ENCODE assay signal across 8 cellular contexts in the genomic region with DNA sequence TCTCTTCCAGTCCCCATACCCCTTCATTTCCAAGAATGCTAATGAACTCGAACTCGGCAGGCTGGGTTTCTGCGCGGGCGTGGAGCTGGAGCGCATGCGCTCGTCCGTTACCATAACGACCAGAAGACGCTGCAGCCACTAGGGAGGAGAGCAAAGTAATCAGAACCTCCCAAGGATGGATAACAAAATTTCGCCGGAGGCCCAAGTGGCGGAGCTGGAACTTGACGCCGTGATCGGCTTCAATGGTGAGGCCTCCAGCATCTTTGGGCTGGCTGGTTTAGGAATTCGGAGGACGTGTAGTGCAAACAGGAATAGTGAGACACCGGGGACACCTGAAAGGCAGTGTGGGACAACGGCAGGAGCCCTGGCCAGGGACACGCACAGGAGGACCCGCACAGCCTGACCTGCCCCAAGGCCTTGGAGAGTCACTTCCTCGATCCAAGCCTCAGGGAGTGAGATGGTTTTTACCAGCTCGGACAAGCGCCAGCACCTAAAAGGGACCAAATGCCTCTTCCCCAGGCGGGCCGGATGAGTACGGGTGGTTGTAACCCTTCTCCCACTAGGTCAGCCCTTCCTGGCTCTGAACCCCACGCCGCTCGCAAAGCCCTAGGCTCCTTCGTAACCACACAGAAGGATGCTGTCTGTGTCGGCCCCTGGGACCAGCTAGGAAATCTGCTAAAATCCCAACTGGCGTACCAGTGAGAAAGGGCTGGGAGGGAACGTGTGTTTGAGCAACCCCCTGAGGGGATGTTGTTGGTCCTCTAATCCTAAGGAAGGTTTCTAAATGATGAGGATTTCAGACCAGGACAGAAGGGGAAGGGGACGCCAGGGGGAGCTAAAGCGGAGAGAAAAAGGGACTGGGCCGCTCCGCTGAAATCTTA.
A peak's percentile ranks its signal among the peaks of the same experiment; 100 is the strongest.
DNase-seq lines count a peak whose midpoint lies in the region; ATAC-seq, FAIRE-seq and TF ChIP-seq lines count a peak whose summit lies in the region.

A gene with protein sequence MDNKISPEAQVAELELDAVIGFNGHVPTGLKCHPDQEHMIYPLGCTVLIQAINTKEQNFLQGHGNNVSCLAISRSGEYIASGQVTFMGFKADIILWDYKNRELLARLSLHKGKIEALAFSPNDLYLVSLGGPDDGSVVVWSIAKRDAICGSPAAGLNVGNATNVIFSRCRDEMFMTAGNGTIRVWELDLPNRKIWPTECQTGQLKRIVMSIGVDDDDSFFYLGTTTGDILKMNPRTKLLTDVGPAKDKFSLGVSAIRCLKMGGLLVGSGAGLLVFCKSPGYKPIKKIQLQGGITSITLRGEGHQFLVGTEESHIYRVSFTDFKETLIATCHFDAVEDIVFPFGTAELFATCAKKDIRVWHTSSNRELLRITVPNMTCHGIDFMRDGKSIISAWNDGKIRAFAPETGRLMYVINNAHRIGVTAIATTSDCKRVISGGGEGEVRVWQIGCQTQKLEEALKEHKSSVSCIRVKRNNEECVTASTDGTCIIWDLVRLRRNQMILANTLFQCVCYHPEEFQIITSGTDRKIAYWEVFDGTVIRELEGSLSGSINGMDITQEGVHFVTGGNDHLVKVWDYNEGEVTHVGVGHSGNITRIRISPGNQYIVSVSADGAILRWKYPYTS (plus strand): TSS at position 122 of the 881 bp plus-strand sequence. CDS start 54 bp downstream, at position 176.

- peak; percentile 72 for DNase-seq in MM.1S
- peak; percentile 64 for DNase-seq in T-helper 9 cell
- DNase-seq in astrocyte of the cerebellum (ENCODE audit: low read depth) = peak; percentile 54
- DNase-seq in hepatic stellate cell (ENCODE audit: low spot score) = peak; percentile 84
- peak; percentile 56 for DNase-seq in urothelium cell line (ENCODE audit: low spot score)

- H3K4me2 ChIP-seq in MM.1S (ENCODE audit: low read depth, low read length) = peak within 1 kb of the TSS; percentile 99

- H3K27ac ChIP-seq in ACC112 (ENCODE audit: low read depth, low read length) (no peak within 1 kb of the TSS), MM.1S (ENCODE audit: low read length) (no peak within 1 kb of the TSS), rectal smooth muscle tissue (ENCODE audit: low read depth, low read length) (no peak within 1 kb of the TSS)

- peak; percentile 45 for ATAC-seq in GM18858 (IDR thresholded peaks at IDR 0.05; ENCODE audit: unreplicated experiment)

- no peaks in the 10 kb centered on the region for H3K9me3 ChIP-seq in MM.1S (replicated peaks; ENCODE audit: insufficient read depth, low read length)

- H3K9me2 ChIP-seq in MM.1S (replicated peaks; ENCODE audit: insufficient read depth, low read length) = no peaks in the 10 kb centered on the region

- H4K20me1 ChIP-seq in MM.1S (ENCODE audit: insufficient read depth, low read length) = no peaks in the 10 kb centered on the region

- H2AFZ ChIP-seq in ACC112 (ENCODE audit: low read length, unreplicated experiment) = peak within 1 kb of the TSS; percentile 97
- peak within 1 kb of the TSS; percentile 97 for H2AFZ ChIP-seq in MM.1S (ENCODE audit: low read length)

- no peaks in the 10 kb centered on the region for H3K27me3 ChIP-seq in ACC112 (ENCODE audit: insufficient read depth, low read length)
- H3K27me3 ChIP-seq in MM.1S (replicated peaks; ENCODE audit: insufficient read depth, low read length) = no peaks in the 10 kb centered on the region
- no peaks in the 10 kb centered on the region for H3K27me3 ChIP-seq in rectal smooth muscle tissue (ENCODE audit: control insufficient read depth, insufficient read depth, low read length)

- H3K79me2 ChIP-seq in ACC112 (ENCODE audit: control insufficient read depth, insufficient read depth, low read length, unreplicated experiment) (peaks cover 10% of the 10 kb centered on the region), MM.1S (ENCODE audit: low read length) (peaks cover 11% of the 10 kb centered on the region; the same call in 1 of the 2 replicates)

- H3K4me1 ChIP-seq in ACC112 (ENCODE audit: control insufficient read depth, insufficient read depth, low read length, unreplicated experiment) = peaks cover 8% of the 10 kb centered on the region
- no peaks in the 10 kb centered on the region for H3K4me1 ChIP-seq in MM.1S (ENCODE audit: low read length)
- peaks cover 6% of the 10 kb centered on the region for H3K4me1 ChIP-seq in rectal smooth muscle tissue (ENCODE audit: control insufficient read depth, insufficient read depth, low read length)

- TF ChIP-seq CTCF in MM.1S (IDR thresholded peaks at IDR 0.05; ENCODE audit: low read length) (peak; percentile 68), astrocyte of the cerebellum (IDR thresholded peaks at IDR 0.05; ENCODE audit: low read depth, low read length, missing control alignments) (peak; percentile 90)

- H3K9ac ChIP-seq in MM.1S (ENCODE audit: low read length) = peak within 1 kb of the TSS; percentile 68
- H3K9ac ChIP-seq in rectal smooth muscle tissue (ENCODE audit: low read length) = no peak within 1 kb of the TSS

- peak within 1 kb of the TSS; percentile 92 for H3K4me3 ChIP-seq in ACC112 (ENCODE audit: low read depth, low read length)
- H3K4me3 ChIP-seq in MM.1S (ENCODE audit: low read length) = peak within 1 kb of the TSS; percentile 93
- H3K4me3 ChIP-seq in astrocyte of the cerebellum (ENCODE audit: low read depth, low read length) = peak within 1 kb of the TSS; percentile 97
- peak within 1 kb of the TSS; percentile 80 for H3K4me3 ChIP-seq in rectal smooth muscle tissue (ENCODE audit: low read length)

- no peak for FAIRE-seq in urothelium cell line (lab: Jason Lieb, UNC)

- in situ Hi-C loops in astrocyte of the cerebellum (cut with HindIII; ENCODE audit: low sequenced_read_pairs) = no loop called here

- H3F3A ChIP-seq in MM.1S (ENCODE audit: insufficient read depth, low read length) = peaks cover 7% of the 10 kb centered on the region; the same call in 1 of the 2 replicates

- H3K36me3 ChIP-seq in ACC112 (ENCODE audit: insufficient read depth, low read length) (no peaks in the 10 kb centered on the region), MM.1S (replicated peaks; ENCODE audit: insufficient read depth, low read length) (no peaks in the 10 kb centered on the region), rectal smooth muscle tissue (ENCODE audit: control insufficient read depth, insufficient read depth, low read length) (no peaks in the 10 kb centered on the region)
